Comparison of ENCODE assay signal across 9 cellular contexts in the genomic region with DNA sequence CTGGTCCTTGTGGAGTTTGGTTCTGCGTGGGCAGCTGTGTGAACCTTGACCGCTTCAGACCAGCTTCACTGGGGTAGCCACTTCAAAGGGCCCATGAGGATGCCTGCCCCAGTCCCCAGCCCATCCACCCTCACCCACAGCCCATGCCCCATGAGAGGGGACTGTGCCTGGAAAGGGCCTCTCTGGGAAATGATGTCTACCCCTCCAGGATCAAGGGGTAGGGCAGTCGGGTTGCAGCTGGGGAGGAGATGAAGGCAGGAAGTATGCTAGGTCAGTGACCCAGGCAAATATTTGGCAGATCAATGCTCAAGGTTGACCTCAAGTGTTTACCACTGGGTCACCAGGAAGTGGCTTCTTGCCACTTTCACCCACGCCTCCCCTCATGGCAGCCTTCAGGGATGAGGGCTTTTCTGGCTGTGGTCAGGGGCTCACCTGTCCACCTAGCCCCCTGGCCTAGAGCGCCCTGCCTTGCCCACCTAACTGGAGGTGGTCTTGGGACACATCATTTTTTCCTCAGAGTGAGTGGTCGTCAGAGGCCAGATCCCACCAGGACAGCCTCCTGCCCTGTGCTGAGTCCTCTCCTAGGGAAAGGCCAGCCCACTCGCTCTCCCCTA.
DNase-seq lines count a peak whose midpoint lies in the region; ATAC-seq and TF ChIP-seq lines count a peak whose summit lies in the region.
"Had no signal": no experiment of that assay in that cellular context is flagged by ENCODE, and none has a peak within 500 bp of the region (broad histone marks: within the 10 kb centered on the region; RNA-seq: fewer than 3 reads in every experiment).

No MANE protein-coding gene starts in this region.

- peaks cover 56% of the 10 kb centered on the region for H3K4me1 Mint-ChIP-seq in activated CD4-positive, alpha-beta T cell treated with anti-CD3 and anti-CD28 coated beads, Interleukin-2, amount 10 ng/mL, durations not matched to agents 7 days and 5 days
- peaks cover 30% of the 10 kb centered on the region for H3K4me1 Mint-ChIP-seq in WTC11
- H3K4me1 Mint-ChIP-seq in activated naive CD4-positive, alpha-beta T cell treated with anti-CD3 and anti-CD28 coated beads, Interleukin-2, amount 10 ng/mL, durations not matched to agents 7 days and 5 days = peaks cover 27% of the 10 kb centered on the region

- peak; percentile 37 for ATAC-seq in HG02759 (IDR thresholded peaks at IDR 0.05; ENCODE audit: unreplicated experiment)
- ATAC-seq in WTC11 = no peak
- no peak for ATAC-seq in stimulated activated naive CD8-positive, alpha-beta T cell treated with anti-CD3 and anti-CD28 coated beads, Interleukin-15, Interleukin-2, amounts not matched to agents 100 U/mL and 50 U/mL, for 24 hours

- H3F3A ChIP-seq in GM23248 (ENCODE audit: insufficient read depth) = no peaks in the 10 kb centered on the region

- no peaks in the 10 kb centered on the region for H3K36me3 Mint-ChIP-seq in activated CD4-positive, alpha-beta T cell treated with anti-CD3 and anti-CD28 coated beads, Interleukin-2, amount 10 ng/mL, durations not matched to agents 7 days and 5 days (ENCODE audit: low read depth)
- no peaks in the 10 kb centered on the region for H3K36me3 Mint-ChIP-seq in WTC11
- H3K36me3 Mint-ChIP-seq in activated naive CD4-positive, alpha-beta T cell treated with anti-CD3 and anti-CD28 coated beads, Interleukin-2, amount 10 ng/mL, durations not matched to agents 7 days and 5 days = no peaks in the 10 kb centered on the region
- H3K36me3 Mint-ChIP-seq: activated naive CD4-positive, alpha-beta T cell treated with anti-CD3 and anti-CD28 coated beads, Interleukin-2, amount 50 U/mL, for 72 hours had no signal

- no peak for DNase-seq in activated CD4-positive, alpha-beta T cell treated with anti-CD3 and anti-CD28 coated beads, Interleukin-2, amount 10 ng/mL, durations not matched to agents 7 days and 5 days
- no peak for DNase-seq in activated CD4-positive, alpha-beta T cell treated with anti-CD3 and anti-CD28 coated beads for 4 hours
- DNase-seq in WTC11 (ENCODE audit: low spot score) = no peak
- peak; percentile 23 for DNase-seq in stimulated activated naive CD8-positive, alpha-beta T cell treated with anti-CD3 and anti-CD28 coated beads, Interleukin-15, Interleukin-2, amounts not matched to agents 100 U/mL and 50 U/mL, for 24 hours
- DNase-seq in activated effector memory CD4-positive, alpha-beta T cell treated with Interleukin-2 at 50 U/mL for 16 hours = no peak
- no peak for DNase-seq in GM23248
- no peak for DNase-seq in activated naive CD4-positive, alpha-beta T cell treated with anti-CD3 and anti-CD28 coated beads, Interleukin-2, amount 10 ng/mL, durations not matched to agents 7 days and 5 days

- H3K9me2 ChIP-seq in GM23248 (ENCODE audit: insufficient read depth) = no peaks in the 10 kb centered on the region

- no peak overlapping the region for H3K9ac ChIP-seq in GM23248

- TF ChIP-seq CTCF in WTC11 (IDR thresholded peaks at IDR 0.05) = no peak

- no peak overlapping the region for H3K27ac ChIP-seq in GM23248

- no peaks in the 10 kb centered on the region for H4K20me1 ChIP-seq in GM23248 (ENCODE audit: insufficient read depth)

- no peaks in the 10 kb centered on the region for H3K79me2 ChIP-seq in GM23248 (ENCODE audit: insufficient read depth)

- H3K9me3 ChIP-seq in GM23248 (ENCODE audit: low read depth) = no peaks in the 10 kb centered on the region

- peak overlapping the region; percentile 57 for H3K27ac Mint-ChIP-seq in activated CD4-positive, alpha-beta T cell treated with anti-CD3 and anti-CD28 coated beads, Interleukin-2, amount 10 ng/mL, durations not matched to agents 7 days and 5 days
- H3K27ac Mint-ChIP-seq in WTC11 = no peak overlapping the region
- no peak overlapping the region for H3K27ac Mint-ChIP-seq in activated naive CD4-positive, alpha-beta T cell treated with anti-CD3 and anti-CD28 coated beads, Interleukin-2, amount 10 ng/mL, durations not matched to agents 7 days and 5 days
- H3K27ac Mint-ChIP-seq: activated naive CD4-positive, alpha-beta T cell treated with anti-CD3 and anti-CD28 coated beads, Interleukin-2, amount 50 U/mL, for 72 hours had no signal

- H3K36me3 ChIP-seq in GM23248 (ENCODE audit: low read depth) = no peaks in the 10 kb centered on the region

- H3K4me2 ChIP-seq in GM23248 (ENCODE audit: unreplicated experiment) = no peak overlapping the region

- in situ Hi-C loops in GM23248 (cut with MboI) = no loop called here

- CTCF ChIA-PET in activated CD4-positive, alpha-beta T cell treated with anti-CD3 and anti-CD28 coated beads, Interleukin-2, amount 10 ng/mL, durations not matched to agents 7 days and 5 days (lab: Charles Lee) = no interaction called here
- CTCF ChIA-PET in WTC11 (lab: Charles Lee) = no interaction called here
- CTCF ChIA-PET in activated naive CD4-positive, alpha-beta T cell treated with anti-CD3 and anti-CD28 coated beads, Interleukin-2, amount 10 ng/mL, durations not matched to agents 7 days and 5 days (lab: Charles Lee) = no interaction called here

- peaks cover 14% of the 10 kb centered on the region for H3K27me3 Mint-ChIP-seq in activated CD4-positive, alpha-beta T cell treated with anti-CD3 and anti-CD28 coated beads, Interleukin-2, amount 10 ng/mL, durations not matched to agents 7 days and 5 days
- H3K27me3 Mint-ChIP-seq in WTC11 (ENCODE audit: low read depth) = no peaks in the 10 kb centered on the region; the same call in 1 of the 2 replicates
- peaks cover 54% of the 10 kb centered on the region for H3K27me3 Mint-ChIP-seq in activated naive CD4-positive, alpha-beta T cell treated with anti-CD3 and anti-CD28 coated beads, Interleukin-2, amount 10 ng/mL, durations not matched to agents 7 days and 5 days

- 87 to 92% methylated on average over 7 of the region's 7 CpGs for WGBS in GM23248 (ENCODE audit: low coverage in 1 of 2, low lambda C conversion rate in 2 of 2, missing lambda C conversion rate in 2 of 2), 2 experiments

- no peak overlapping the region for H3K4me3 ChIP-seq in GM23248

- H3K4me3 Mint-ChIP-seq in activated CD4-positive, alpha-beta T cell treated with anti-CD3 and anti-CD28 coated beads, Interleukin-2, amount 10 ng/mL, durations not matched to agents 7 days and 5 days = no peak overlapping the region
- H3K4me3 Mint-ChIP-seq in WTC11 = no peak overlapping the region
- H3K4me3 Mint-ChIP-seq in activated naive CD4-positive, alpha-beta T cell treated with anti-CD3 and anti-CD28 coated beads, Interleukin-2, amount 10 ng/mL, durations not matched to agents 7 days and 5 days = no peak overlapping the region

- POLR2A ChIA-PET in activated CD4-positive, alpha-beta T cell treated with anti-CD3 and anti-CD28 coated beads, Interleukin-2, amount 10 ng/mL, durations not matched to agents 7 days and 5 days (lab: Charles Lee) = no interaction called here
- POLR2A ChIA-PET in WTC11 (lab: Charles Lee) = no interaction called here

- H3K4me1 ChIP-seq in GM23248 (ENCODE audit: insufficient read depth) = no peaks in the 10 kb centered on the region

- H2AFZ ChIP-seq in GM23248 = no peak overlapping the region

- H3K27me3 ChIP-seq in GM23248 (replicated peaks; ENCODE audit: insufficient read depth) = no peaks in the 10 kb centered on the region

- H3K9me3 Mint-ChIP-seq in activated CD4-positive, alpha-beta T cell treated with anti-CD3 and anti-CD28 coated beads, Interleukin-2, amount 10 ng/mL, durations not matched to agents 7 days and 5 days = no peaks in the 10 kb centered on the region
- H3K9me3 Mint-ChIP-seq in WTC11 = no peaks in the 10 kb centered on the region; the same call in 1 of the 2 replicates
- H3K9me3 Mint-ChIP-seq in activated naive CD4-positive, alpha-beta T cell treated with anti-CD3 and anti-CD28 coated beads, Interleukin-2, amount 10 ng/mL, durations not matched to agents 7 days and 5 days = no peaks in the 10 kb centered on the region
- H3K9me3 Mint-ChIP-seq: activated naive CD4-positive, alpha-beta T cell treated with anti-CD3 and anti-CD28 coated beads, Interleukin-2, amount 50 U/mL, for 72 hours had no signal

TF ChIP-seq in WTC11, 78 proteins besides CTCF, POLR2A, EP300 and RAD21:
- TF ChIP-seq NR1H2 (CRISPR knock-in tag; IDR thresholded peaks at IDR 0.05) (no peak), GABPB1 (CRISPR knock-in tag; IDR thresholded peaks at IDR 0.05) (peak; percentile 95), ZNF671 (CRISPR knock-in tag; IDR thresholded peaks at IDR 0.05) (no peak)
TF ChIP-seq in WTC11: peak in this region for 1.
